2 cellular contexts compared by ENCODE assay signal in the genomic region with DNA sequence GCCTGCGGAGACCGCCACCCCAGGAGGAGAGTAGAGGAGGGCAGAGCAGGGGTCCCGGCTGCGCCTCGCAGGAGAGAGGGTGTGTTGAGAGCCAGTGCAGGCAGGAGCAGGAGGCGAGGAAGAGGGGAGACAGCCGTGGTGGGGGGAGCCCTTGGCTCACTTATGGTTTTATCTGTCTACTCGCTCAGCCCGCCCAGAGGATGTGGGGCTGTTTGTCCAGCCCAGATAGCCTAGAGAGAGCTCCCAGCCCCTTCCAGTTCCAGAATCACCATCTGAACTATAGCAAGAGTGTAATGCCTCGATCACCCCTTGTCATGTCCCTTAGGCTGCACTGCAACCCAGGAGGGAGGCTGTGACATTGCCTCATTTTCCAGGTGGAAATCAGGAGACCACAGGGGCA.
TF ChIP-seq lines count a peak whose summit lies in the region.

No MANE protein-coding gene starts in this region.

TF ChIP-seq in GM23338, 12 proteins besides CTCF, POLR2A, EP300 and RAD21 (continues in another document):
- TF ChIP-seq POLR2AphosphoS5 (IDR thresholded peaks at IDR 0.05; ENCODE audit: low read depth), result no peak
- no peak for TF ChIP-seq STAT1 (IDR thresholded peaks at IDR 0.05; ENCODE audit: unreplicated experiment)
- TF ChIP-seq JUNB (IDR thresholded peaks at IDR 0.05; ENCODE audit: unreplicated experiment), result no peak
- TF ChIP-seq, protein P1, sequence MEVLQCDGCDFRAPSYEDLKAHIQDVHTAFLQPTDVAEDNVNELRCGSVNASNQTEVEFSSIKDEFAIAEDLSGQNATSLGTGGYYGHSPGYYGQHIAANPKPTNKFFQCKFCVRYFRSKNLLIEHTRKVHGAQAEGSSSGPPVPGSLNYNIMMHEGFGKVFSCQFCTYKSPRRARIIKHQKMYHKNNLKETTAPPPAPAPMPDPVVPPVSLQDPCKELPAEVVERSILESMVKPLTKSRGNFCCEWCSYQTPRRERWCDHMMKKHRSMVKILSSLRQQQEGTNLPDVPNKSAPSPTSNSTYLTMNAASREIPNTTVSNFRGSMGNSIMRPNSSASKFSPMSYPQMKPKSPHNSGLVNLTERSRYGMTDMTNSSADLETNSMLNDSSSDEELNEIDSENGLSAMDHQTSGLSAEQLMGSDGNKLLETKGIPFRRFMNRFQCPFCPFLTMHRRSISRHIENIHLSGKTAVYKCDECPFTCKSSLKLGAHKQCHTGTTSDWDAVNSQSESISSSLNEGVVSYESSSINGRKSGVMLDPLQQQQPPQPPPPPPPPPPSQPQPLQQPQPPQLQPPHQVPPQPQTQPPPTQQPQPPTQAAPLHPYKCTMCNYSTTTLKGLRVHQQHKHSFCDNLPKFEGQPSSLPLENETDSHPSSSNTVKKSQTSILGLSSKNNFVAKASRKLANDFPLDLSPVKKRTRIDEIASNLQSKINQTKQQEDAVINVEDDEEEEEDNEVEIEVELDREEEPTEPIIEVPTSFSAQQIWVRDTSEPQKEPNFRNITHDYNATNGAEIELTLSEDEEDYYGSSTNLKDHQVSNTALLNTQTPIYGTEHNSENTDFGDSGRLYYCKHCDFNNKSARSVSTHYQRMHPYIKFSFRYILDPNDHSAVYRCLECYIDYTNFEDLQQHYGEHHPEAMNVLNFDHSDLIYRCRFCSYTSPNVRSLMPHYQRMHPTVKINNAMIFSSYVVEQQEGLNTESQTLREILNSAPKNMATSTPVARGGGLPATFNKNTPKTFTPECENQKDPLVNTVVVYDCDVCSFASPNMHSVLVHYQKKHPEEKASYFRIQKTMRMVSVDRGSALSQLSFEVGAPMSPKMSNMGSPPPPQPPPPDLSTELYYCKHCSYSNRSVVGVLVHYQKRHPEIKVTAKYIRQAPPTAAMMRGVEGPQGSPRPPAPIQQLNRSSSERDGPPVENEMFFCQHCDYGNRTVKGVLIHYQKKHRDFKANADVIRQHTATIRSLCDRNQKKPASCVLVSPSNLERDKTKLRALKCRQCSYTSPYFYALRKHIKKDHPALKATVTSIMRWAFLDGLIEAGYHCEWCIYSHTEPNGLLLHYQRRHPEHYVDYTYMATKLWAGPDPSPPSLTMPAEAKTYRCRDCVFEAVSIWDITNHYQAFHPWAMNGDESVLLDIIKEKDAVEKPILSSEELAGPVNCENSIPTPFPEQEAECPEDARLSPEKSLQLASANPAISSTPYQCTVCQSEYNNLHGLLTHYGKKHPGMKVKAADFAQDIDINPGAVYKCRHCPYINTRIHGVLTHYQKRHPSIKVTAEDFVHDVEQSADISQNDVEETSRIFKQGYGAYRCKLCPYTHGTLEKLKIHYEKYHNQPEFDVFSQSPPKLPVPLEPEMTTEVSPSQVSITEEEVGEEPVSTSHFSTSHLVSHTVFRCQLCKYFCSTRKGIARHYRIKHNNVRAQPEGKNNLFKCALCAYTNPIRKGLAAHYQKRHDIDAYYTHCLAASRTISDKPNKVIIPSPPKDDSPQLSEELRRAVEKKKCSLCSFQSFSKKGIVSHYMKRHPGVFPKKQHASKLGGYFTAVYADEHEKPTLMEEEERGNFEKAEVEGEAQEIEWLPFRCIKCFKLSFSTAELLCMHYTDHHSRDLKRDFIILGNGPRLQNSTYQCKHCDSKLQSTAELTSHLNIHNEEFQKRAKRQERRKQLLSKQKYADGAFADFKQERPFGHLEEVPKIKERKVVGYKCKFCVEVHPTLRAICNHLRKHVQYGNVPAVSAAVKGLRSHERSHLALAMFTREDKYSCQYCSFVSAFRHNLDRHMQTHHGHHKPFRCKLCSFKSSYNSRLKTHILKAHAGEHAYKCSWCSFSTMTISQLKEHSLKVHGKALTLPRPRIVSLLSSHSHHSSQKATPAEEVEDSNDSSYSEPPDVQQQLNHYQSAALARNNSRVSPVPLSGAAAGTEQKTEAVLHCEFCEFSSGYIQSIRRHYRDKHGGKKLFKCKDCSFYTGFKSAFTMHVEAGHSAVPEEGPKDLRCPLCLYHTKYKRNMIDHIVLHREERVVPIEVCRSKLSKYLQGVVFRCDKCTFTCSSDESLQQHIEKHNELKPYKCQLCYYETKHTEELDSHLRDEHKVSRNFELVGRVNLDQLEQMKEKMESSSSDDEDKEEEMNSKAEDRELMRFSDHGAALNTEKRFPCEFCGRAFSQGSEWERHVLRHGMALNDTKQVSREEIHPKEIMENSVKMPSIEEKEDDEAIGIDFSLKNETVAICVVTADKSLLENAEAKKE (CRISPR knock-in tag; IDR thresholded peaks at IDR 0.05), result no peak
- TF ChIP-seq, protein P2, sequence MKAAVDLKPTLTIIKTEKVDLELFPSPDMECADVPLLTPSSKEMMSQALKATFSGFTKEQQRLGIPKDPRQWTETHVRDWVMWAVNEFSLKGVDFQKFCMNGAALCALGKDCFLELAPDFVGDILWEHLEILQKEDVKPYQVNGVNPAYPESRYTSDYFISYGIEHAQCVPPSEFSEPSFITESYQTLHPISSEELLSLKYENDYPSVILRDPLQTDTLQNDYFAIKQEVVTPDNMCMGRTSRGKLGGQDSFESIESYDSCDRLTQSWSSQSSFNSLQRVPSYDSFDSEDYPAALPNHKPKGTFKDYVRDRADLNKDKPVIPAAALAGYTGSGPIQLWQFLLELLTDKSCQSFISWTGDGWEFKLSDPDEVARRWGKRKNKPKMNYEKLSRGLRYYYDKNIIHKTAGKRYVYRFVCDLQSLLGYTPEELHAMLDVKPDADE (IDR thresholded peaks at IDR 0.05), result no peak
- TF ChIP-seq, protein P3, sequence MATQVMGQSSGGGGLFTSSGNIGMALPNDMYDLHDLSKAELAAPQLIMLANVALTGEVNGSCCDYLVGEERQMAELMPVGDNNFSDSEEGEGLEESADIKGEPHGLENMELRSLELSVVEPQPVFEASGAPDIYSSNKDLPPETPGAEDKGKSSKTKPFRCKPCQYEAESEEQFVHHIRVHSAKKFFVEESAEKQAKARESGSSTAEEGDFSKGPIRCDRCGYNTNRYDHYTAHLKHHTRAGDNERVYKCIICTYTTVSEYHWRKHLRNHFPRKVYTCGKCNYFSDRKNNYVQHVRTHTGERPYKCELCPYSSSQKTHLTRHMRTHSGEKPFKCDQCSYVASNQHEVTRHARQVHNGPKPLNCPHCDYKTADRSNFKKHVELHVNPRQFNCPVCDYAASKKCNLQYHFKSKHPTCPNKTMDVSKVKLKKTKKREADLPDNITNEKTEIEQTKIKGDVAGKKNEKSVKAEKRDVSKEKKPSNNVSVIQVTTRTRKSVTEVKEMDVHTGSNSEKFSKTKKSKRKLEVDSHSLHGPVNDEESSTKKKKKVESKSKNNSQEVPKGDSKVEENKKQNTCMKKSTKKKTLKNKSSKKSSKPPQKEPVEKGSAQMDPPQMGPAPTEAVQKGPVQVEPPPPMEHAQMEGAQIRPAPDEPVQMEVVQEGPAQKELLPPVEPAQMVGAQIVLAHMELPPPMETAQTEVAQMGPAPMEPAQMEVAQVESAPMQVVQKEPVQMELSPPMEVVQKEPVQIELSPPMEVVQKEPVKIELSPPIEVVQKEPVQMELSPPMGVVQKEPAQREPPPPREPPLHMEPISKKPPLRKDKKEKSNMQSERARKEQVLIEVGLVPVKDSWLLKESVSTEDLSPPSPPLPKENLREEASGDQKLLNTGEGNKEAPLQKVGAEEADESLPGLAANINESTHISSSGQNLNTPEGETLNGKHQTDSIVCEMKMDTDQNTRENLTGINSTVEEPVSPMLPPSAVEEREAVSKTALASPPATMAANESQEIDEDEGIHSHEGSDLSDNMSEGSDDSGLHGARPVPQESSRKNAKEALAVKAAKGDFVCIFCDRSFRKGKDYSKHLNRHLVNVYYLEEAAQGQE (IDR thresholded peaks at IDR 0.05; ENCODE audit: unreplicated experiment), result no peak
- TF ChIP-seq EZH2phosphoT487 (IDR thresholded peaks at IDR 0.05; ENCODE audit: unreplicated experiment), result no peak
- TF ChIP-seq CREB1 (CRISPR knock-in tag; IDR thresholded peaks at IDR 0.05; ENCODE audit: low read depth), result no peak
- TF ChIP-seq ZNF331 (CRISPR knock-in tag; IDR thresholded peaks at IDR 0.05; ENCODE audit: low read depth), result no peak
- TF ChIP-seq EZH2 (IDR thresholded peaks at IDR 0.05; ENCODE audit: low read depth, unreplicated experiment), result no peak

TF ChIP-seq in H1, 55 proteins besides CTCF, POLR2A, EP300 and RAD21:
- no peak for TF ChIP-seq ZNF274 (IDR thresholded peaks at IDR 0.05; ENCODE audit: borderline replicate concordance, extremely low read depth, low read length)
- TF ChIP-seq BCL11A (IDR thresholded peaks at IDR 0.05; ENCODE audit: low read depth in 2 of 2, low read length in 2 of 2), result no peak
- no peak for TF ChIP-seq JUN (IDR thresholded peaks at IDR 0.05; ENCODE audit: low read depth, low read length)
- TF ChIP-seq CHD1 (IDR thresholded peaks at IDR 0.05; ENCODE audit: low read depth, low read length), result no peak
- no peak for TF ChIP-seq CREB1 (IDR thresholded peaks at IDR 0.05)
- no peak for TF ChIP-seq SIX5 (IDR thresholded peaks at IDR 0.05; ENCODE audit: low read depth, low read length)
